In the genomic region with DNA sequence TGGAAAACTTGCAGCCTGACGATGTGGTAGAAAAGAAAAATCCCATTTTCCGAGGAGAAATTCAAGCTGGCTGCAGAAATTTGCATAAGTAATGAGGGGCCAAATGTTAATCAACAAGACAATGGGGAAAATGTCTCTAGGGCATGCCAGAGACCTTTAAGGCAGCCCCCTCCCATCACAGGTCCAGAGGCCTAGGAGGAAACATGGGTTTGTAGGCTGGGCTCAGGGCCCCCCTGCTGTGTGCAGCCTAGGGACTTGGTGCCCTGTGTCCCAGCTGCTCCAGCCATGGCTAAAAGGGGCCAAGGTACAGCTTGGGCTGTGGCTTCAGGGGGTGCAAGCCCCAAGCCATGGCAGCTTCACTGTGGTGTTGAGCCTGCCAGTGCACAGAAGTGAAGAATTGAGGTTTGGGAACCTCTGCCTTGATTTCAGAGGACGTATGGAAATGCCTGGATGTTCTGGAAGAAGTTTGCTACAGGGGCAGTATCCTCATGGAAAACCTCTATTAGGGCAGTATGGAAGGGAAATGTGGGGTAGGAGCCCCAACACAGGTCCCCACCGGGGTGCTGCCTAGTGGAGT, we compare ENCODE assay signal across 27 cellular contexts.
A peak's percentile ranks its signal among the peaks of the same experiment; 100 is the strongest.
DNase-seq lines count a peak whose midpoint lies in the region; TF ChIP-seq lines count a peak whose summit lies in the region.
"Had no signal": no experiment of that assay in that cellular context is flagged by ENCODE, and none has a peak within 500 bp of the region (broad histone marks: within the 10 kb centered on the region; RNA-seq: fewer than 3 reads in every experiment).

No MANE protein-coding gene starts in this region.

- H3K4me1 Mint-ChIP-seq in endodermal cell = peaks cover 53% of the 10 kb centered on the region
- H3K4me1 Mint-ChIP-seq: CD14-positive monocyte; CD8-positive, alpha-beta memory T cell had no signal

- H3K9ac ChIP-seq in HUES6 (ENCODE audit: low read length) (peak overlapping the region; percentile 76), endodermal cell (ENCODE audit: extremely low read depth, low read length, poor library complexity, severe bottlenecking) (no peak overlapping the region), iPS-18a (ENCODE audit: low read length) (peak overlapping the region; percentile 31)

- WGBS in endodermal cell (ENCODE audit: insufficient coverage in 1 of 2, insufficient read length in 1 of 2), 2 experiments = 78 to 80% methylated on average over 1 to 4 of the region's 4 CpGs

- DNase-seq in ELF-1 (ENCODE audit: low read depth, low spot score) (peak; percentile 73), endodermal cell (peak; percentile 90), HK-2 (ENCODE audit: unreplicated experiment) (no peak), DMS53 (lab: John Stamatoyannopoulos, UW) (no peak), HT-29 (ENCODE audit: low spot score) (no peak), NCI-H526 (lab: John Stamatoyannopoulos, UW) (no peak)
- DNase-seq: ACHN; BE2C; CD8-positive, alpha-beta memory T cell; DMS 273 treated with DMSO at 0.1 percent for 48 hours; DMS79 treated with DMSO at 0.1 percent for 48 hours; Kasumi-1; NCI-H1105; NCI-H1436 treated with DMSO at 0.1 percent for 48 hours; NCI-H1930; NCI-H2107; NCI-H524; NCI-H774; PC-9; Right ventricle myocardium superior; RPMI8226 had no signal

- H3K9me3 ChIP-seq in HUES6 (ENCODE audit: control insufficient read depth, insufficient read depth, low read depth, low read length) (0 out of 2 replicates have a peak, but pooled peaks cover 3% of the 10 kb centered on the region), endodermal cell (ENCODE audit: control insufficient read depth, low read length) (no peaks in the 10 kb centered on the region), iPS-18a (ENCODE audit: control insufficient read depth, low read depth, low read length) (no peaks in the 10 kb centered on the region)
- H3K9me3 ChIP-seq: BE2C, SJSA1 had no signal

- H3K27me3 ChIP-seq in HUES6 (ENCODE audit: control insufficient read depth, insufficient read depth, low read length) (no peaks in the 10 kb centered on the region), endodermal cell (ENCODE audit: control insufficient read depth, insufficient read depth, low read length, poor library complexity, severe bottlenecking) (peaks cover 7% of the 10 kb centered on the region), iPS-18a (ENCODE audit: control insufficient read depth, insufficient read depth, low read length) (no peaks in the 10 kb centered on the region)
- H3K27me3 ChIP-seq: BE2C, SJSA1 had no signal

- H3K4me1 ChIP-seq in HUES6 (ENCODE audit: control insufficient read depth, insufficient read depth, low read length) (peaks cover 28% of the 10 kb centered on the region), endodermal cell (ENCODE audit: control insufficient read depth, insufficient read depth, low read length) (peaks cover 13% of the 10 kb centered on the region), iPS-18a (ENCODE audit: control insufficient read depth, low read depth, low read length) (peaks cover 27% of the 10 kb centered on the region)
- H3K4me1 ChIP-seq: BE2C, SJSA1 had no signal

- H3K27ac Mint-ChIP-seq in endodermal cell = no peak overlapping the region
- H3K27ac Mint-ChIP-seq: CD14-positive monocyte had no signal

- H3K4me3 Mint-ChIP-seq in endodermal cell = peak overlapping the region; percentile 39
- H3K4me3 Mint-ChIP-seq: CD14-positive monocyte; CD8-positive, alpha-beta memory T cell had no signal

- H3K4me3 ChIP-seq in HUES6 (ENCODE audit: low read depth, low read length) (peak overlapping the region; percentile 62), endodermal cell (ENCODE audit: low read length) (no peak overlapping the region), iPS-18a (ENCODE audit: low read length) (peak overlapping the region; percentile 65)
- H3K4me3 ChIP-seq: K562, PC-9, SJSA1 had no signal

- peaks cover 36% of the 10 kb centered on the region for H3K36me3 ChIP-seq in HUES6 (ENCODE audit: control insufficient read depth, insufficient read depth, low read length)
- no peaks in the 10 kb centered on the region for H3K36me3 ChIP-seq in endodermal cell (ENCODE audit: control insufficient read depth, insufficient read depth, low read length)
- H3K36me3 ChIP-seq in iPS-18a (ENCODE audit: control insufficient read depth, low read depth, low read length) = peaks cover 22% of the 10 kb centered on the region
- H3K36me3 ChIP-seq: BE2C, SJSA1 had no signal

- H3K27me3 Mint-ChIP-seq in endodermal cell (ENCODE audit: insufficient read depth) = peaks cover 17% of the 10 kb centered on the region
- H3K27me3 Mint-ChIP-seq: CD8-positive, alpha-beta memory T cell had no signal

- peaks cover 10% of the 10 kb centered on the region for H3K36me3 Mint-ChIP-seq in endodermal cell (ENCODE audit: low read depth)
- H3K36me3 Mint-ChIP-seq: CD14-positive monocyte; CD8-positive, alpha-beta memory T cell had no signal

- H3K27ac ChIP-seq in HUES6 (ENCODE audit: low read depth, low read length) (peak overlapping the region; percentile 69), endodermal cell (ENCODE audit: low read depth, low read length) (no peak overlapping the region), iPS-18a (ENCODE audit: low read length) (no peak overlapping the region)
- H3K27ac ChIP-seq: 22Rv1, PC-9, SJSA1 had no signal

- peaks cover 7% of the 10 kb centered on the region for H3K9me3 Mint-ChIP-seq in endodermal cell

- no peak for TF ChIP-seq CTCF in endodermal cell (conservative IDR thresholded peaks at IDR 0.05)

Comparison
In these comparisons a context has a peak if more than half of its experiments do, and no peak if none do; other contexts are left out.
1. DNase-seq: peak in ELF-1 (single experiment) and endodermal cell (single experiment); none in HK-2 (single experiment), DMS53 (single experiment), HT-29 (single experiment) and NCI-H526 (0 of 2).